30 cellular contexts compared by ENCODE assay signal in the genomic region with DNA sequence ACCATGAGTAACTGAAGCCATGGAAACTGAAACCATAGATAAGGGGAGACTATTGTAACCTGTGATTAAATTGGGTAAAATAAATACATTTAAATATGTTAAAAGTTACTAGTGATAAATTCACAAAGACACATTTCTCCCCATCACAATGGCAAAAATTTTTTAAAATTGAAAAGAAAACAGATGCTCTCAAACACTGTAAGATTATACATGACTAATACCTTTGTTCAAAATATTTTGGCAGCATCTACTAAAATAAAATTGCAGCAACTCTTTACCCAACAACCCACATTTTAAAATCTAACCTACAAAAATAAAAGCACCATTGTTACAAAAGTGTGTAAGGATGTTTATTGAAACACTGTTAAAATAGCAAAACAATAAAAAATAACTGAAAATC.
"Had no signal": no experiment of that assay in that cellular context is flagged by ENCODE, and none has a peak within 500 bp of the region (broad histone marks: within the 10 kb centered on the region; RNA-seq: fewer than 3 reads in every experiment).

No MANE protein-coding gene starts in this region.

- H3K36me3 ChIP-seq: colonic mucosa had no signal

- H3K4me1 Mint-ChIP-seq: activated CD4-positive, alpha-beta T cell treated with anti-CD3 and anti-CD28 coated beads for 36 hours; activated CD4-positive, alpha-beta T cell treated with anti-CD3 and anti-CD28 coated beads, Interleukin-2, amount 10 ng/mL, durations not matched to agents 24 days and 14 days; activated CD8-positive, alpha-beta memory T cell treated with anti-CD3 and anti-CD28 coated beads, Interleukin-2, amount 10 ng/mL, durations not matched to agents 7 days and 5 days; activated naive CD4-positive, alpha-beta T cell treated with anti-CD3 and anti-CD28 coated beads, Interleukin-2, amount 50 U/mL, for 24 hours; activated naive CD8-positive, alpha-beta T cell treated with anti-CD3 and anti-CD28 coated beads for 36 hours; activated naive CD8-positive, alpha-beta T cell treated with anti-CD3 and anti-CD28 coated beads, Interleukin-2, amount 50 U/mL, for 24 hours had no signal

- H3K27ac Mint-ChIP-seq: activated CD4-positive, alpha-beta memory T cell treated with anti-CD3 and anti-CD28 coated beads for 36 hours; activated CD4-positive, alpha-beta T cell treated with anti-CD3 and anti-CD28 coated beads for 36 hours; activated CD4-positive, alpha-beta T cell treated with anti-CD3 and anti-CD28 coated beads, Interleukin-2, amount 10 ng/mL, durations not matched to agents 24 days and 14 days; activated CD8-positive, alpha-beta memory T cell treated with anti-CD3 and anti-CD28 coated beads, Interleukin-2, amount 10 ng/mL, durations not matched to agents 7 days and 5 days; activated CD8-positive, alpha-beta T cell treated with anti-CD3 and anti-CD28 coated beads, Interleukin-2, amount 10 ng/mL, durations not matched to agents 7 days and 5 days; activated naive CD4-positive, alpha-beta T cell treated with anti-CD3 and anti-CD28 coated beads for 36 hours; activated naive CD4-positive, alpha-beta T cell treated with anti-CD3 and anti-CD28 coated beads, Interleukin-2, amount 50 U/mL, for 24 hours; activated naive CD8-positive, alpha-beta T cell treated with anti-CD3 and anti-CD28 coated beads for 36 hours; activated naive CD8-positive, alpha-beta T cell treated with anti-CD3 and anti-CD28 coated beads, Interleukin-2, amount 50 U/mL, for 24 hours; activated T-helper 1 cell treated with anti-CD3 and anti-CD28 coated beads, Interleukin-12 subunit alpha, Interleukin-12 subunit beta, Interleukin-2, Interleukin-4 antibody, amounts not matched to agents 30 ng/mL and 10 ng/mL and 1 ng/mL, durations not matched to agents 14 hours and 24 hours and 36 hours; activated T-helper 2 cell treated with anti-CD3 and anti-CD28 coated beads, Interferon-gamma antibody, Interleukin-2, Interleukin-4, amounts not matched to agents 10 μg/mL and 5 μg/mL and 100 μg/mL, durations not matched to agents 14 hours and 24 hours and 36 hours; T-helper 17 cell; T-helper 2 cell treated with Interferon-gamma antibody and Interleukin-4, amounts not matched to agents 5 μg/mL and 100 μg/mL, for 36 hours had no signal

- H3K27me3 Mint-ChIP-seq: activated CD4-positive, alpha-beta memory T cell treated with anti-CD3 and anti-CD28 coated beads for 36 hours; activated CD4-positive, alpha-beta T cell treated with anti-CD3 and anti-CD28 coated beads for 36 hours; activated CD4-positive, alpha-beta T cell treated with anti-CD3 and anti-CD28 coated beads, Interleukin-2, amount 10 ng/mL, durations not matched to agents 24 days and 14 days; activated CD8-positive, alpha-beta memory T cell treated with anti-CD3 and anti-CD28 coated beads, Interleukin-2, amount 10 ng/mL, durations not matched to agents 7 days and 5 days; activated naive CD4-positive, alpha-beta T cell treated with anti-CD3 and anti-CD28 coated beads, Interleukin-2, amount 50 U/mL, for 24 hours; activated naive CD8-positive, alpha-beta T cell treated with anti-CD3 and anti-CD28 coated beads for 36 hours; activated naive CD8-positive, alpha-beta T cell treated with anti-CD3 and anti-CD28 coated beads, Interleukin-2, amount 50 U/mL, for 24 hours; T-helper 17 cell had no signal

- H3K4me3 Mint-ChIP-seq: activated CD4-positive, alpha-beta memory T cell treated with anti-CD3 and anti-CD28 coated beads for 36 hours; activated CD4-positive, alpha-beta T cell treated with anti-CD3 and anti-CD28 coated beads for 36 hours; activated CD4-positive, alpha-beta T cell treated with anti-CD3 and anti-CD28 coated beads, Interleukin-2, amount 10 ng/mL, durations not matched to agents 24 days and 14 days; activated CD8-positive, alpha-beta memory T cell treated with anti-CD3 and anti-CD28 coated beads, Interleukin-2, amount 10 ng/mL, durations not matched to agents 7 days and 5 days; activated CD8-positive, alpha-beta T cell treated with anti-CD3 and anti-CD28 coated beads, Interleukin-2, amount 10 ng/mL, durations not matched to agents 7 days and 5 days; activated naive CD4-positive, alpha-beta T cell treated with anti-CD3 and anti-CD28 coated beads for 36 hours; activated naive CD4-positive, alpha-beta T cell treated with anti-CD3 and anti-CD28 coated beads, Interleukin-2, amount 50 U/mL, for 24 hours; activated naive CD8-positive, alpha-beta T cell treated with anti-CD3 and anti-CD28 coated beads for 36 hours; activated naive CD8-positive, alpha-beta T cell treated with anti-CD3 and anti-CD28 coated beads, Interleukin-2, amount 50 U/mL, for 24 hours; activated T-helper 1 cell treated with anti-CD3 and anti-CD28 coated beads, Interleukin-12 subunit alpha, Interleukin-12 subunit beta, Interleukin-2, Interleukin-4 antibody, amounts not matched to agents 30 ng/mL and 10 ng/mL and 1 ng/mL, durations not matched to agents 14 hours and 24 hours and 36 hours; T-helper 17 cell; T-helper 2 cell treated with Interferon-gamma antibody and Interleukin-4, amounts not matched to agents 5 μg/mL and 100 μg/mL, for 36 hours had no signal

- H3K4me3 ChIP-seq: colonic mucosa, esophagus squamous epithelium, gastroesophageal sphincter, heart right ventricle had no signal

- H3K9me3 ChIP-seq: colonic mucosa, esophagus squamous epithelium, gastroesophageal sphincter, heart right ventricle had no signal

- ATAC-seq: activated CD4-positive, alpha-beta T cell treated with anti-CD3 and anti-CD28 coated beads for 36 hours; activated CD8-positive, alpha-beta memory T cell treated with anti-CD3 and anti-CD28 coated beads, Interleukin-2, amount 10 ng/mL, durations not matched to agents 7 days and 5 days; activated CD8-positive, alpha-beta T cell treated with anti-CD3 and anti-CD28 coated beads, Interleukin-2, amount 10 ng/mL, durations not matched to agents 7 days and 5 days; activated naive CD8-positive, alpha-beta T cell treated with anti-CD3 and anti-CD28 coated beads, Interleukin-2, amount 50 U/mL, for 24 hours; gastroesophageal sphincter; heart right ventricle; T-helper 17 cell had no signal

- H3K9me3 Mint-ChIP-seq: activated CD4-positive, alpha-beta memory T cell treated with anti-CD3 and anti-CD28 coated beads for 36 hours; activated CD4-positive, alpha-beta T cell treated with anti-CD3 and anti-CD28 coated beads, Interleukin-2, amount 10 ng/mL, durations not matched to agents 24 days and 14 days; activated naive CD4-positive, alpha-beta T cell treated with anti-CD3 and anti-CD28 coated beads for 36 hours; activated naive CD4-positive, alpha-beta T cell treated with anti-CD3 and anti-CD28 coated beads, Interleukin-2, amount 50 U/mL, for 24 hours; activated naive CD8-positive, alpha-beta T cell treated with anti-CD3 and anti-CD28 coated beads for 36 hours; activated naive CD8-positive, alpha-beta T cell treated with anti-CD3 and anti-CD28 coated beads, Interleukin-2, amount 50 U/mL, for 24 hours; activated T-helper 1 cell treated with anti-CD3 and anti-CD28 coated beads, Interleukin-12 subunit alpha, Interleukin-12 subunit beta, Interleukin-2, Interleukin-4 antibody, amounts not matched to agents 30 ng/mL and 10 ng/mL and 1 ng/mL, durations not matched to agents 14 hours and 24 hours and 36 hours; activated T-helper 2 cell treated with anti-CD3 and anti-CD28 coated beads, Interferon-gamma antibody, Interleukin-2, Interleukin-4, amounts not matched to agents 10 μg/mL and 5 μg/mL and 100 μg/mL, durations not matched to agents 14 hours and 24 hours and 36 hours; T-helper 2 cell treated with Interferon-gamma antibody and Interleukin-4, amounts not matched to agents 5 μg/mL and 100 μg/mL, for 36 hours had no signal

- H3K27ac ChIP-seq: brain microvascular endothelial cell, colonic mucosa, epithelial cell of prostate, esophagus squamous epithelium, gastroesophageal sphincter, heart right ventricle had no signal

- H3K4me1 ChIP-seq: colonic mucosa, esophagus squamous epithelium, gastroesophageal sphincter, heart right ventricle had no signal

- H3K27me3 ChIP-seq: brain microvascular endothelial cell, colonic mucosa, esophagus squamous epithelium, gastroesophageal sphincter, heart right ventricle had no signal

- DNase-seq: activated CD4-positive, alpha-beta memory T cell treated with anti-CD3 and anti-CD28 coated beads for 36 hours; activated CD4-positive, alpha-beta T cell treated with anti-CD3 and anti-CD28 coated beads for 36 hours; activated CD4-positive, alpha-beta T cell treated with anti-CD3 and anti-CD28 coated beads, Interleukin-2, amount 10 ng/mL, durations not matched to agents 24 days and 14 days; activated CD4-positive, CD25-positive, alpha-beta regulatory T cell; activated CD4-positive, CD25-positive, alpha-beta regulatory T cell treated with anti-CD3 and anti-CD28 coated beads, Interleukin-2, amount 50 U/mL, for 72 hours; activated CD8-positive, alpha-beta memory T cell treated with anti-CD3 and anti-CD28 coated beads, Interleukin-2, amount 10 ng/mL, durations not matched to agents 7 days and 5 days; activated CD8-positive, alpha-beta memory T cell treated with anti-CD3 and anti-CD28 coated beads, Interleukin-2, amount 50 U/mL, for 4 hours; activated CD8-positive, alpha-beta T cell treated with anti-CD3 and anti-CD28 coated beads, Interleukin-2, amount 10 ng/mL, durations not matched to agents 7 days and 5 days; activated effector memory CD4-positive, alpha-beta T cell treated with anti-CD3 and anti-CD28 coated beads, Interleukin-2, amount 50 U/mL, for 16 hours; activated naive CD4-positive, alpha-beta T cell treated with anti-CD3 and anti-CD28 coated beads for 36 hours; activated naive CD8-positive, alpha-beta T cell treated with anti-CD3 and anti-CD28 coated beads for 36 hours; activated naive CD8-positive, alpha-beta T cell treated with anti-CD3 and anti-CD28 coated beads, Interleukin-2, amount 50 U/mL, for 24 hours; activated T-cell treated with anti-CD3 and anti-CD28 coated beads, Interleukin-2, amount 50 U/mL, for 1 hour; activated T-cell treated with anti-CD3 and anti-CD28 coated beads, Interleukin-2, amount 50 U/mL, for 48 hours; brain microvascular endothelial cell; caudate nucleus; colonic mucosa; effector CD8-positive, alpha-beta T cell; esophagus squamous epithelium; foreskin melanocyte; heart right ventricle; T-helper 1 cell; T-helper 17 cell; T1000 had no signal
